ENCODE assay signal across 12 cellular contexts in genomic region chr7:85471740-85472139, GRCh38.
DNase-seq lines count a peak whose midpoint lies in the region; ATAC-seq and TF ChIP-seq lines count a peak whose summit lies in the region.
"Had no signal": no experiment of that assay in that cellular context is flagged by ENCODE, and none has a peak within 500 bp of the region (broad histone marks: within the 10 kb centered on the region; RNA-seq: fewer than 3 reads in every experiment).

No MANE protein-coding gene starts in this region.

- no peak for TF ChIP-seq CTCF in BJ (IDR thresholded peaks at IDR 0.05; ENCODE audit: insufficient read depth, low read depth, low read length)
- peak; percentile 38 for TF ChIP-seq CTCF in chondrocyte (IDR thresholded peaks at IDR 0.05)
- TF ChIP-seq CTCF in vagina (IDR thresholded peaks at IDR 0.05) = no peak
- no peak for TF ChIP-seq CTCF in foreskin keratinocyte (conservative IDR thresholded peaks at IDR 0.05)

- H3K27me3 ChIP-seq in BJ (ENCODE audit: control insufficient read depth, insufficient read depth, low read length) (no peaks in the 10 kb centered on the region), vagina (no peaks in the 10 kb centered on the region), foreskin keratinocyte (no peaks in the 10 kb centered on the region)
- H3K27me3 ChIP-seq: testis had no signal

- no peaks in the 10 kb centered on the region for H3K9me3 ChIP-seq in vagina
- H3K9me3 ChIP-seq: testis had no signal

- no peaks in the 10 kb centered on the region for H3K9me3 Mint-ChIP-seq in chondrocyte (ENCODE audit: low read depth)

- peaks cover 29% of the 10 kb centered on the region for H3K4me1 Mint-ChIP-seq in chondrocyte (ENCODE audit: low read depth)

- CTCF ChIA-PET in BJ (lab: Yijun Ruan, JAX) = interaction anchor here (1.1 kb wide), 1 partner anchor 23 kb away, joined by 3 read pairs; no protein-coding TSS in a partner anchor

- no peak overlapping the region for H3K27ac ChIP-seq in vagina
- no peak overlapping the region for H3K27ac ChIP-seq in foreskin keratinocyte
- H3K27ac ChIP-seq: testis had no signal

- H3K36me3 ChIP-seq in BJ (ENCODE audit: control insufficient read depth, insufficient read depth, low read length) (no peaks in the 10 kb centered on the region), vagina (no peaks in the 10 kb centered on the region)

- H3K4me1 ChIP-seq in vagina (no peaks in the 10 kb centered on the region), foreskin keratinocyte (no peaks in the 10 kb centered on the region)
- H3K4me1 ChIP-seq: testis had no signal

- H3K4me3 ChIP-seq in BJ (ENCODE audit: low read depth, low read length) = no peak overlapping the region
- no peak overlapping the region for H3K4me3 ChIP-seq in vagina
- H3K4me3 ChIP-seq: lung, testis had no signal

- no peak overlapping the region for H3K27ac Mint-ChIP-seq in chondrocyte (ENCODE audit: unreplicated experiment)

- intact Hi-C loops in vagina (cut with DNase I) = no loop called here

- ATAC-seq in GM19463 (IDR thresholded peaks at IDR 0.05; ENCODE audit: unreplicated experiment) (peak; percentile 64), HG02840 (IDR thresholded peaks at IDR 0.05; ENCODE audit: low FRiP score, unreplicated experiment) (no peak), foreskin keratinocyte (no peak), HG03460 (IDR thresholded peaks at IDR 0.05; ENCODE audit: unreplicated experiment) (no peak)

- H3K4me3 Mint-ChIP-seq in chondrocyte (ENCODE audit: unreplicated experiment) = no peak overlapping the region

- POLR2A ChIA-PET in BJ (lab: Charles Lee) = no interaction called here

- DNase-seq in BJ (ENCODE audit: low read depth) (peak; percentile 26), KBM-7 (peak; percentile 90), chondrocyte (ENCODE audit: low spot score) (no peak), vagina (ENCODE audit: extremely low spot score in 2 of 2) (no peak), foreskin keratinocyte (no peak)
- DNase-seq: COR-L47, RPMI8226, testis had no signal

- TF ChIP-seq POLR2A in vagina (IDR thresholded peaks at IDR 0.05) = no peak

- in situ Hi-C loops in KBM-7 (cut with MboI; ENCODE audit: low pct_unique_long_range_greater_than_20kb, low sequenced_read_pairs) = no loop called here

- H3K27me3 Mint-ChIP-seq in chondrocyte (ENCODE audit: low read depth) = no peaks in the 10 kb centered on the region

- H3K36me3 Mint-ChIP-seq in chondrocyte (ENCODE audit: low read depth) = no peaks in the 10 kb centered on the region

Comparison
In these comparisons a context has a peak if more than half of its experiments do, and no peak if none do; other contexts are left out.
1. DNase-seq: peak in BJ (single experiment) and KBM-7 (single experiment); none in chondrocyte (single experiment), vagina (0 of 2) and foreskin keratinocyte (0 of 2).